In genomic region chr21:29647353-29647781, GRCh38 we compare ENCODE assay signal across 1 cellular context.
TF ChIP-seq lines count a peak whose summit lies in the region.

No MANE protein-coding gene starts in this region.

TF ChIP-seq in K562, 482 proteins besides CTCF, POLR2A, EP300 and RAD21 (continued from another document and continues in another):
- TF ChIP-seq, protein P1, sequence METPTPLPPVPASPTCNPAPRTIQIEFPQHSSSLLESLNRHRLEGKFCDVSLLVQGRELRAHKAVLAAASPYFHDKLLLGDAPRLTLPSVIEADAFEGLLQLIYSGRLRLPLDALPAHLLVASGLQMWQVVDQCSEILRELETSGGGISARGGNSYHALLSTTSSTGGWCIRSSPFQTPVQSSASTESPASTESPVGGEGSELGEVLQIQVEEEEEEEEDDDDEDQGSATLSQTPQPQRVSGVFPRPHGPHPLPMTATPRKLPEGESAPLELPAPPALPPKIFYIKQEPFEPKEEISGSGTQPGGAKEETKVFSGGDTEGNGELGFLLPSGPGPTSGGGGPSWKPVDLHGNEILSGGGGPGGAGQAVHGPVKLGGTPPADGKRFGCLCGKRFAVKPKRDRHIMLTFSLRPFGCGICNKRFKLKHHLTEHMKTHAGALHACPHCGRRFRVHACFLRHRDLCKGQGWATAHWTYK (CRISPR knock-in tag; IDR thresholded peaks at IDR 0.05) = peak; percentile 24; the same call in 1 of the 2 replicates
- TF ChIP-seq TSC22D4 (tag; IDR thresholded peaks at IDR 0.05) = no peak
- TF ChIP-seq ZNF184 (CRISPR knock-in tag; IDR thresholded peaks at IDR 0.05) = no peak
- TF ChIP-seq FUS (optimal IDR thresholded peaks at IDR 0.05; ENCODE audit: low read depth, low read length) = no peak
- no peak for TF ChIP-seq SMAD2 (IDR thresholded peaks at IDR 0.05; ENCODE audit: low read depth, low read length)
- TF ChIP-seq ATF4 (CRISPR knock-in tag; IDR thresholded peaks at IDR 0.05) = peak; percentile 53; the same call in 1 of the 2 replicates
- no peak for TF ChIP-seq RBM25 (IDR thresholded peaks at IDR 0.05; ENCODE audit: low read depth, low read length, severe bottlenecking)
- no peak for TF ChIP-seq KLF10 (CRISPR knock-in tag; IDR thresholded peaks at IDR 0.05)
- no peak for TF ChIP-seq HMG20B (CRISPR knock-in tag; IDR thresholded peaks at IDR 0.05)
- peak; percentile 41; the same call in 1 of the 2 replicates for TF ChIP-seq GABPA (tag; conservative IDR thresholded peaks at IDR 0.05; ENCODE audit: low read depth)
- TF ChIP-seq, protein P2, sequence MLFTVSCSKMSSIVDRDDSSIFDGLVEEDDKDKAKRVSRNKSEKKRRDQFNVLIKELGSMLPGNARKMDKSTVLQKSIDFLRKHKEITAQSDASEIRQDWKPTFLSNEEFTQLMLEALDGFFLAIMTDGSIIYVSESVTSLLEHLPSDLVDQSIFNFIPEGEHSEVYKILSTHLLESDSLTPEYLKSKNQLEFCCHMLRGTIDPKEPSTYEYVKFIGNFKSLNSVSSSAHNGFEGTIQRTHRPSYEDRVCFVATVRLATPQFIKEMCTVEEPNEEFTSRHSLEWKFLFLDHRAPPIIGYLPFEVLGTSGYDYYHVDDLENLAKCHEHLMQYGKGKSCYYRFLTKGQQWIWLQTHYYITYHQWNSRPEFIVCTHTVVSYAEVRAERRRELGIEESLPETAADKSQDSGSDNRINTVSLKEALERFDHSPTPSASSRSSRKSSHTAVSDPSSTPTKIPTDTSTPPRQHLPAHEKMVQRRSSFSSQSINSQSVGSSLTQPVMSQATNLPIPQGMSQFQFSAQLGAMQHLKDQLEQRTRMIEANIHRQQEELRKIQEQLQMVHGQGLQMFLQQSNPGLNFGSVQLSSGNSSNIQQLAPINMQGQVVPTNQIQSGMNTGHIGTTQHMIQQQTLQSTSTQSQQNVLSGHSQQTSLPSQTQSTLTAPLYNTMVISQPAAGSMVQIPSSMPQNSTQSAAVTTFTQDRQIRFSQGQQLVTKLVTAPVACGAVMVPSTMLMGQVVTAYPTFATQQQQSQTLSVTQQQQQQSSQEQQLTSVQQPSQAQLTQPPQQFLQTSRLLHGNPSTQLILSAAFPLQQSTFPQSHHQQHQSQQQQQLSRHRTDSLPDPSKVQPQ (CRISPR knock-in tag; IDR thresholded peaks at IDR 0.05; ENCODE audit: borderline replicate concordance) = no peak
- TF ChIP-seq LARP7 (IDR thresholded peaks at IDR 0.05) = no peak
- TF ChIP-seq POLR3G (IDR thresholded peaks at IDR 0.05; ENCODE audit: extremely low read depth, insufficient read length, insufficient replicate concordance) = no peak
- peak; percentile 72 for TF ChIP-seq NFIC (IDR thresholded peaks at IDR 0.05)
- TF ChIP-seq CGGBP1 (CRISPR knock-in tag; IDR thresholded peaks at IDR 0.05) = peak; percentile 70; the same call in 1 of the 2 replicates
- no peak for TF ChIP-seq IRF2 (CRISPR knock-in tag; IDR thresholded peaks at IDR 0.05)
- TF ChIP-seq SIX5 (IDR thresholded peaks at IDR 0.05; ENCODE audit: borderline replicate concordance in 1 of 2, insufficient read depth in 1 of 2, low read depth in 1 of 2, low read length in 2 of 2) = no peak
- no peak for TF ChIP-seq ZNF764 (CRISPR knock-in tag; IDR thresholded peaks at IDR 0.05; ENCODE audit: low read depth)
- peak; percentile 91 for TF ChIP-seq DMBX1 (CRISPR knock-in tag; IDR thresholded peaks at IDR 0.05; ENCODE audit: borderline replicate concordance)
- no peak for TF ChIP-seq ZBTB43 (CRISPR knock-in tag; IDR thresholded peaks at IDR 0.05)
- no peak for TF ChIP-seq ZNF740 (CRISPR knock-in tag; IDR thresholded peaks at IDR 0.05)
- TF ChIP-seq ZNF740 (tag; IDR thresholded peaks at IDR 0.05) = no peak
- TF ChIP-seq MTF1 (CRISPR knock-in tag; IDR thresholded peaks at IDR 0.05; ENCODE audit: borderline replicate concordance) = no peak
- no peak for TF ChIP-seq ADNP (tag; IDR thresholded peaks at IDR 0.05)
- TF ChIP-seq HNRNPK (IDR thresholded peaks at IDR 0.05; ENCODE audit: low read depth, low read length, poor library complexity, severe bottlenecking) = no peak
- TF ChIP-seq, protein P3, sequence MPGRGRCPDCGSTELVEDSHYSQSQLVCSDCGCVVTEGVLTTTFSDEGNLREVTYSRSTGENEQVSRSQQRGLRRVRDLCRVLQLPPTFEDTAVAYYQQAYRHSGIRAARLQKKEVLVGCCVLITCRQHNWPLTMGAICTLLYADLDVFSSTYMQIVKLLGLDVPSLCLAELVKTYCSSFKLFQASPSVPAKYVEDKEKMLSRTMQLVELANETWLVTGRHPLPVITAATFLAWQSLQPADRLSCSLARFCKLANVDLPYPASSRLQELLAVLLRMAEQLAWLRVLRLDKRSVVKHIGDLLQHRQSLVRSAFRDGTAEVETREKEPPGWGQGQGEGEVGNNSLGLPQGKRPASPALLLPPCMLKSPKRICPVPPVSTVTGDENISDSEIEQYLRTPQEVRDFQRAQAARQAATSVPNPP (IDR thresholded peaks at IDR 0.05; ENCODE audit: borderline replicate concordance, insufficient read depth, insufficient read length) = no peak
- TF ChIP-seq, protein P4, sequence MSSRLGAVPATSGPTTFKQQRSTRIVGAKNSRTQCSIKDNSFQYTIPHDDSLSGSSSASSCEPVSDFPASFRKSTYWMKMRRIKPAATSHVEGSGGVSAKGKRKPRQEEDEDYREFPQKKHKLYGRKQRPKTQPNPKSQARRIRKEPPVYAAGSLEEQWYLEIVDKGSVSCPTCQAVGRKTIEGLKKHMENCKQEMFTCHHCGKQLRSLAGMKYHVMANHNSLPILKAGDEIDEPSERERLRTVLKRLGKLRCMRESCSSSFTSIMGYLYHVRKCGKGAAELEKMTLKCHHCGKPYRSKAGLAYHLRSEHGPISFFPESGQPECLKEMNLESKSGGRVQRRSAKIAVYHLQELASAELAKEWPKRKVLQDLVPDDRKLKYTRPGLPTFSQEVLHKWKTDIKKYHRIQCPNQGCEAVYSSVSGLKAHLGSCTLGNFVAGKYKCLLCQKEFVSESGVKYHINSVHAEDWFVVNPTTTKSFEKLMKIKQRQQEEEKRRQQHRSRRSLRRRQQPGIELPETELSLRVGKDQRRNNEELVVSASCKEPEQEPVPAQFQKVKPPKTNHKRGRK (tag; IDR thresholded peaks at IDR 0.05) = no peak
- peak; percentile 85 for TF ChIP-seq PKNOX1 (IDR thresholded peaks at IDR 0.05)
- no peak for TF ChIP-seq STAG1 (CRISPR knock-in tag; IDR thresholded peaks at IDR 0.05; ENCODE audit: borderline replicate concordance)
- TF ChIP-seq, protein P5, sequence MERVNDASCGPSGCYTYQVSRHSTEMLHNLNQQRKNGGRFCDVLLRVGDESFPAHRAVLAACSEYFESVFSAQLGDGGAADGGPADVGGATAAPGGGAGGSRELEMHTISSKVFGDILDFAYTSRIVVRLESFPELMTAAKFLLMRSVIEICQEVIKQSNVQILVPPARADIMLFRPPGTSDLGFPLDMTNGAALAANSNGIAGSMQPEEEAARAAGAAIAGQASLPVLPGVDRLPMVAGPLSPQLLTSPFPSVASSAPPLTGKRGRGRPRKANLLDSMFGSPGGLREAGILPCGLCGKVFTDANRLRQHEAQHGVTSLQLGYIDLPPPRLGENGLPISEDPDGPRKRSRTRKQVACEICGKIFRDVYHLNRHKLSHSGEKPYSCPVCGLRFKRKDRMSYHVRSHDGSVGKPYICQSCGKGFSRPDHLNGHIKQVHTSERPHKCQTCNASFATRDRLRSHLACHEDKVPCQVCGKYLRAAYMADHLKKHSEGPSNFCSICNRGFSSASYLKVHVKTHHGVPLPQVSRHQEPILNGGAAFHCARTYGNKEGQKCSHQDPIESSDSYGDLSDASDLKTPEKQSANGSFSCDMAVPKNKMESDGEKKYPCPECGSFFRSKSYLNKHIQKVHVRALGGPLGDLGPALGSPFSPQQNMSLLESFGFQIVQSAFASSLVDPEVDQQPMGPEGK (CRISPR knock-in tag; IDR thresholded peaks at IDR 0.05; ENCODE audit: borderline replicate concordance) = no peak
- no peak for TF ChIP-seq GTF2A2 (tag; IDR thresholded peaks at IDR 0.05)
- TF ChIP-seq LEF1 (IDR thresholded peaks at IDR 0.05) = peak; percentile 80
- 0 out of 2 replicates have a peak, but pooled peaks have one; percentile 16 for TF ChIP-seq STAT5B (CRISPR knock-in tag; IDR thresholded peaks at IDR 0.05)
- TF ChIP-seq RBM22 (IDR thresholded peaks at IDR 0.05; ENCODE audit: low read depth, low read length, poor library complexity, severe bottlenecking) = no peak
- no peak for TF ChIP-seq THAP7 (CRISPR knock-in tag; IDR thresholded peaks at IDR 0.05)
- peak; percentile 38 for TF ChIP-seq EP400 (IDR thresholded peaks at IDR 0.05)
- TF ChIP-seq ARID3B (CRISPR knock-in tag; IDR thresholded peaks at IDR 0.05; ENCODE audit: borderline replicate concordance) = no peak
- no peak for TF ChIP-seq SMARCB1 (IDR thresholded peaks at IDR 0.05; ENCODE audit: insufficient read length, low read depth)
- TF ChIP-seq, protein P6, sequence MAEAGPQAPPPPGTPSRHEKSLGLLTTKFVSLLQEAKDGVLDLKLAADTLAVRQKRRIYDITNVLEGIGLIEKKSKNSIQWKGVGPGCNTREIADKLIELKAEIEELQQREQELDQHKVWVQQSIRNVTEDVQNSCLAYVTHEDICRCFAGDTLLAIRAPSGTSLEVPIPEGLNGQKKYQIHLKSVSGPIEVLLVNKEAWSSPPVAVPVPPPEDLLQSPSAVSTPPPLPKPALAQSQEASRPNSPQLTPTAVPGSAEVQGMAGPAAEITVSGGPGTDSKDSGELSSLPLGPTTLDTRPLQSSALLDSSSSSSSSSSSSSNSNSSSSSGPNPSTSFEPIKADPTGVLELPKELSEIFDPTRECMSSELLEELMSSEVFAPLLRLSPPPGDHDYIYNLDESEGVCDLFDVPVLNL (CRISPR knock-in tag; IDR thresholded peaks at IDR 0.05; ENCODE audit: low read depth) = no peak
- TF ChIP-seq ZNF586 (CRISPR knock-in tag; conservative IDR thresholded peaks at IDR 0.05) = no peak
- TF ChIP-seq GTF2F1 (IDR thresholded peaks at IDR 0.05; ENCODE audit: low read depth, low read length) = no peak
- TF ChIP-seq TCF7L2 (IDR thresholded peaks at IDR 0.05; ENCODE audit: low read depth, low read length) = no peak
- TF ChIP-seq CREBBP (IDR thresholded peaks at IDR 0.05; ENCODE audit: low read depth, low read length) = no peak
- TF ChIP-seq PPARD (CRISPR knock-in tag; IDR thresholded peaks at IDR 0.05) = no peak
- no peak for TF ChIP-seq PHB (CRISPR knock-in tag; IDR thresholded peaks at IDR 0.05)
- peak; percentile 74 for TF ChIP-seq RFX1 (IDR thresholded peaks at IDR 0.05)
- TF ChIP-seq ZKSCAN3 (CRISPR knock-in tag; IDR thresholded peaks at IDR 0.05) = no peak
- TF ChIP-seq HNRNPL (IDR thresholded peaks at IDR 0.05; ENCODE audit: low read depth, low read length) = no peak
